Comparison of ENCODE assay signal across 15 cellular contexts in the genomic region with DNA sequence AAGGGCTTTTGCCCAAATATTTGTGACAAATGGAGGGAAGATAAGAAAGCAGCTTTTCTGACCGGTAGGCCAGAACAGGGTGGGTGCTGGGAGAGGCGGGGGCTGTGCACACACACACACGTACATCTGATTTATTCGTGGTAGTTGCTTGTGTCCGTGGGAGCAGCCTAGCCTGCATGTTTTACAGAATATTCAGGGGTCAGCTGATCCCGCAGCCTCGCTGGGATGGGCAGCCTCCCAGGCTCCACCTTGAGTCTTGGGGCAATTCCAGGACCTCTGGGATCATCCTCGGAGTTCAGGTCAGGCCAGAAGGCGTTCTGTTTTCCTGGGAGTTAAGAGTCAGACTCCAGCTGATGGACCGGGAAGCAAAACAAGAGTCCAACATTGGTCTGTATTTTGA.
DNase-seq lines count a peak whose midpoint lies in the region; ATAC-seq, FAIRE-seq and TF ChIP-seq lines count a peak whose summit lies in the region.
"Had no signal": no experiment of that assay in that cellular context is flagged by ENCODE, and none has a peak within 500 bp of the region (broad histone marks: within the 10 kb centered on the region; RNA-seq: fewer than 3 reads in every experiment).

No MANE protein-coding gene starts in this region.

- H3K9me3 Mint-ChIP-seq in brain: no peaks in the 10 kb centered on the region
- no peaks in the 10 kb centered on the region for H3K9me3 Mint-ChIP-seq in progenitor cell of endocrine pancreas (ENCODE audit: low read depth)
- H3K9me3 Mint-ChIP-seq: dendritic cell treated with granulocyte-macrophage colony-stimulating factor and Interleukin-4, amounts not matched to agents 40 ng/mL and 50 ng/mL, for 4 days had no signal

- TF ChIP-seq EP300 in A549 (IDR thresholded peaks at IDR 0.05): no peak

- no peak for TF ChIP-seq RAD21 in A549 (conservative IDR thresholded peaks at IDR 0.05 in 1 of 2, IDR thresholded peaks at IDR 0.05 in 1 of 2)

- H3K27me3 Mint-ChIP-seq in brain (peaks cover 5% of the 10 kb centered on the region), progenitor cell of endocrine pancreas (no peaks in the 10 kb centered on the region)
- H3K27me3 Mint-ChIP-seq: dendritic cell treated with granulocyte-macrophage colony-stimulating factor and Interleukin-4, amounts not matched to agents 40 ng/mL and 50 ng/mL, for 4 days had no signal

- no peak for FAIRE-seq in A549 (lab: Jason Lieb, UNC)
- FAIRE-seq: A204.1 had no signal

- peaks cover 20% of the 10 kb centered on the region for H3K4me1 Mint-ChIP-seq in brain
- peaks cover 6% of the 10 kb centered on the region for H3K4me1 Mint-ChIP-seq in progenitor cell of endocrine pancreas (ENCODE audit: low read depth)

- no peak for TF ChIP-seq POLR2A in A549 (IDR thresholded peaks at IDR 0.05; ENCODE audit: low read length)

- TF ChIP-seq CTCF in A549 (IDR thresholded peaks at IDR 0.05) (no peak), brain (conservative IDR thresholded peaks at IDR 0.05) (no peak), progenitor cell of endocrine pancreas (IDR thresholded peaks at IDR 0.05; ENCODE audit: unreplicated experiment) (no peak)

- DNase-seq in A549 (ENCODE audit: low read depth in 1 of 2, low spot score in 1 of 2): no peak
- DNase-seq in left ventricle myocardium superior: peak; percentile 46
- no peak for DNase-seq in progenitor cell of endocrine pancreas (ENCODE audit: low spot score, unreplicated experiment)
- DNase-seq in GOT3 (lab: John Stamatoyannopoulos, UW): no peak
- DNase-seq in GM19240 (ENCODE audit: insufficient read length, low spot score): no peak
- no peak for DNase-seq in KBM-7
- DNase-seq: activated CD4-positive, alpha-beta T cell treated with anti-CD3 and anti-CD28 coated beads, Interleukin-2, amount 50 U/mL, for 4 hours; midbrain; NK-92 treated with Interleukin-12 subunit alpha and Interleukin-12 subunit beta, amount 100 ng/mL, for 24 hours; SHP77; T1000 had no signal

- 72% methylated on average over 10 of the region's 10 CpGs for WGBS in A549 (ENCODE audit: missing lambda C conversion rate)

- H3K36me3 Mint-ChIP-seq in brain (no peaks in the 10 kb centered on the region), progenitor cell of endocrine pancreas (ENCODE audit: insufficient read depth) (no peaks in the 10 kb centered on the region)

- H3K27ac ChIP-seq in A549: peak overlapping the region; percentile 44 to 63; a peak in 5 of 6 replicates

- H3K27ac Mint-ChIP-seq in brain (peak overlapping the region in 3 of 5 experiments; percentile 30 to 90 (median 68)), progenitor cell of endocrine pancreas (peak overlapping the region; percentile 33)
- H3K27ac Mint-ChIP-seq: dendritic cell treated with granulocyte-macrophage colony-stimulating factor and Interleukin-4, amounts not matched to agents 40 ng/mL and 50 ng/mL, for 4 days had no signal

- intact Hi-C loops in left ventricle myocardium superior (cut with micrococcal nuclease): no loop called here

- CTCF ChIA-PET in A549 (lab: Yijun Ruan, JAX): interaction anchor here (1.0 to 2.3 kb wide), 3 partner anchors 9 to 34 kb away, joined by 3 to 9 read pairs (median 5); no protein-coding TSS in a partner anchor

- ATAC-seq in A549 (peak in 1 of 2 experiments; percentile 24; a peak in 2 of 6 replicates), left ventricle myocardium superior (peak; percentile 35), GM21515 (IDR thresholded peaks at IDR 0.05; ENCODE audit: unreplicated experiment) (no peak)

- in situ Hi-C loops in KBM-7 (cut with MboI; ENCODE audit: low pct_unique_long_range_greater_than_20kb, low sequenced_read_pairs): no loop called here

- peak overlapping the region; percentile 44 for H3K4me2 ChIP-seq in A549

- H3K9me3 ChIP-seq in A549: no peaks in the 10 kb centered on the region

- peaks cover 23% of the 10 kb centered on the region for H3K4me1 ChIP-seq in A549

- H3K4me3 Mint-ChIP-seq in brain: no peak overlapping the region
- no peak overlapping the region for H3K4me3 Mint-ChIP-seq in progenitor cell of endocrine pancreas (ENCODE audit: low read depth)
- H3K4me3 Mint-ChIP-seq: dendritic cell treated with granulocyte-macrophage colony-stimulating factor and Interleukin-4, amounts not matched to agents 40 ng/mL and 50 ng/mL, for 4 days had no signal

- H3K4me3 ChIP-seq in A549: no peak overlapping the region

- POLR2A ChIA-PET in A549 (lab: Yijun Ruan, JAX): no interaction called here

TF ChIP-seq in A549, 52 proteins besides CTCF, POLR2A, EP300 and RAD21:
- TF ChIP-seq CBX8 (IDR thresholded peaks at IDR 0.05) (no peak), POLR2AphosphoS2 (conservative IDR thresholded peaks at IDR 0.05; ENCODE audit: low read length) (no peak), JUNB (IDR thresholded peaks at IDR 0.05) (peak; percentile 3; the same call in 1 of the 2 replicates), EHF (CRISPR knock-in tag; IDR thresholded peaks at IDR 0.05) (no peak), ATOH8 (CRISPR knock-in tag; IDR thresholded peaks at IDR 0.05; ENCODE audit: low read depth) (no peak), HMGXB4 (CRISPR knock-in tag; IDR thresholded peaks at IDR 0.05; ENCODE audit: borderline replicate concordance) (no peak)
